Comparison of ENCODE assay signal across 1 cellular context in genomic region chr17:46964315-46965265, GRCh38.
A peak's percentile ranks its signal among the peaks of the same experiment; 100 is the strongest.
TF ChIP-seq lines count a peak whose summit lies in the region.

No MANE protein-coding gene starts in this region.

TF ChIP-seq in GM12878, 131 proteins besides CTCF, POLR2A, EP300 and RAD21 (continued from another document):
- TF ChIP-seq, protein P1, sequence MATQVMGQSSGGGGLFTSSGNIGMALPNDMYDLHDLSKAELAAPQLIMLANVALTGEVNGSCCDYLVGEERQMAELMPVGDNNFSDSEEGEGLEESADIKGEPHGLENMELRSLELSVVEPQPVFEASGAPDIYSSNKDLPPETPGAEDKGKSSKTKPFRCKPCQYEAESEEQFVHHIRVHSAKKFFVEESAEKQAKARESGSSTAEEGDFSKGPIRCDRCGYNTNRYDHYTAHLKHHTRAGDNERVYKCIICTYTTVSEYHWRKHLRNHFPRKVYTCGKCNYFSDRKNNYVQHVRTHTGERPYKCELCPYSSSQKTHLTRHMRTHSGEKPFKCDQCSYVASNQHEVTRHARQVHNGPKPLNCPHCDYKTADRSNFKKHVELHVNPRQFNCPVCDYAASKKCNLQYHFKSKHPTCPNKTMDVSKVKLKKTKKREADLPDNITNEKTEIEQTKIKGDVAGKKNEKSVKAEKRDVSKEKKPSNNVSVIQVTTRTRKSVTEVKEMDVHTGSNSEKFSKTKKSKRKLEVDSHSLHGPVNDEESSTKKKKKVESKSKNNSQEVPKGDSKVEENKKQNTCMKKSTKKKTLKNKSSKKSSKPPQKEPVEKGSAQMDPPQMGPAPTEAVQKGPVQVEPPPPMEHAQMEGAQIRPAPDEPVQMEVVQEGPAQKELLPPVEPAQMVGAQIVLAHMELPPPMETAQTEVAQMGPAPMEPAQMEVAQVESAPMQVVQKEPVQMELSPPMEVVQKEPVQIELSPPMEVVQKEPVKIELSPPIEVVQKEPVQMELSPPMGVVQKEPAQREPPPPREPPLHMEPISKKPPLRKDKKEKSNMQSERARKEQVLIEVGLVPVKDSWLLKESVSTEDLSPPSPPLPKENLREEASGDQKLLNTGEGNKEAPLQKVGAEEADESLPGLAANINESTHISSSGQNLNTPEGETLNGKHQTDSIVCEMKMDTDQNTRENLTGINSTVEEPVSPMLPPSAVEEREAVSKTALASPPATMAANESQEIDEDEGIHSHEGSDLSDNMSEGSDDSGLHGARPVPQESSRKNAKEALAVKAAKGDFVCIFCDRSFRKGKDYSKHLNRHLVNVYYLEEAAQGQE (IDR thresholded peaks at IDR 0.05; ENCODE audit: low read depth, low read length) = peak; percentile 90
